Comparison of ENCODE assay signal across 32 cellular contexts in the genomic region with DNA sequence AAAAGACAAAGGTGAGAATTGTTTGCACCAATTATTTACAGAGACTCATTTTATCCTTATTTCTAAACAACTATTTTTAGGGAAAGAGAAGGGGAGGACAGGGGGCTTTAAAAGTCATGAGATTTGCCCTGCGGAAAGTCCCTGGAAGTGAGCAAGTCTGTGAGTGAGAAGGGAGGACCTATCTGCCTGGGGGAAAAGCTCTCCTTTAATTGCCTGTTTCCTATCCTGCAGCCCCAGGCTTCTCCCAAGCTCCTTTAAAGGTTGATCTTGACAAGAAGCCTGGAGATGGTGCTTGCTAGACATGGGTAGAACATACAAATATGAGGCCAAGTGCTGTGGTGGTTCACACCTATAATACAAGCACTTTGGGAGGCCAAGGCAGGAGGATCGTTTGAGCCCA.
"Had no signal": no experiment of that assay in that cellular context is flagged by ENCODE, and none has a peak within 500 bp of the region (broad histone marks: within the 10 kb centered on the region; RNA-seq: fewer than 3 reads in every experiment).

No MANE protein-coding gene starts in this region.

- H3K4me1 ChIP-seq: adrenal gland, body of pancreas, gastrocnemius medialis, heart right ventricle had no signal

- H3K4me2 ChIP-seq: hepatocyte had no signal

- H3K27me3 ChIP-seq: adrenal gland, body of pancreas, gastrocnemius medialis, heart right ventricle, hepatocyte had no signal

- H2AFZ ChIP-seq: hepatocyte had no signal

- H3K4me3 Mint-ChIP-seq: activated CD4-positive, alpha-beta memory T cell treated with anti-CD3 and anti-CD28 coated beads for 36 hours; activated CD4-positive, alpha-beta T cell treated with anti-CD3 and anti-CD28 coated beads for 36 hours; activated CD4-positive, alpha-beta T cell treated with anti-CD3 and anti-CD28 coated beads, Interleukin-2, amount 10 ng/mL, durations not matched to agents 24 days and 14 days; activated CD8-positive, alpha-beta memory T cell treated with anti-CD3 and anti-CD28 coated beads, Interleukin-2, amount 10 ng/mL, durations not matched to agents 7 days and 5 days; activated CD8-positive, alpha-beta T cell treated with anti-CD3 and anti-CD28 coated beads, Interleukin-2, amount 10 ng/mL, durations not matched to agents 7 days and 5 days; activated naive CD4-positive, alpha-beta T cell treated with anti-CD3 and anti-CD28 coated beads for 36 hours; activated naive CD4-positive, alpha-beta T cell treated with anti-CD3 and anti-CD28 coated beads, Interleukin-2, amount 50 U/mL, for 24 hours; activated naive CD8-positive, alpha-beta T cell treated with anti-CD3 and anti-CD28 coated beads for 36 hours; activated naive CD8-positive, alpha-beta T cell treated with anti-CD3 and anti-CD28 coated beads, Interleukin-2, amount 50 U/mL, for 24 hours; activated T-helper 1 cell treated with anti-CD3 and anti-CD28 coated beads, Interleukin-12 subunit alpha, Interleukin-12 subunit beta, Interleukin-2, Interleukin-4 antibody, amounts not matched to agents 30 ng/mL and 10 ng/mL and 1 ng/mL, durations not matched to agents 14 hours and 24 hours and 36 hours had no signal

- H3K36me3 ChIP-seq: adrenal gland, gastrocnemius medialis, heart right ventricle had no signal

- H3K79me2 ChIP-seq: hepatocyte had no signal

- H3K27ac Mint-ChIP-seq: activated CD4-positive, alpha-beta memory T cell treated with anti-CD3 and anti-CD28 coated beads for 36 hours; activated CD4-positive, alpha-beta T cell treated with anti-CD3 and anti-CD28 coated beads for 36 hours; activated CD4-positive, alpha-beta T cell treated with anti-CD3 and anti-CD28 coated beads, Interleukin-2, amount 10 ng/mL, durations not matched to agents 24 days and 14 days; activated CD8-positive, alpha-beta memory T cell treated with anti-CD3 and anti-CD28 coated beads, Interleukin-2, amount 10 ng/mL, durations not matched to agents 7 days and 5 days; activated CD8-positive, alpha-beta T cell treated with anti-CD3 and anti-CD28 coated beads, Interleukin-2, amount 10 ng/mL, durations not matched to agents 7 days and 5 days; activated naive CD4-positive, alpha-beta T cell treated with anti-CD3 and anti-CD28 coated beads for 36 hours; activated naive CD4-positive, alpha-beta T cell treated with anti-CD3 and anti-CD28 coated beads, Interleukin-2, amount 50 U/mL, for 24 hours; activated naive CD8-positive, alpha-beta T cell treated with anti-CD3 and anti-CD28 coated beads for 36 hours; activated naive CD8-positive, alpha-beta T cell treated with anti-CD3 and anti-CD28 coated beads, Interleukin-2, amount 50 U/mL, for 24 hours; activated T-helper 1 cell treated with anti-CD3 and anti-CD28 coated beads, Interleukin-12 subunit alpha, Interleukin-12 subunit beta, Interleukin-2, Interleukin-4 antibody, amounts not matched to agents 30 ng/mL and 10 ng/mL and 1 ng/mL, durations not matched to agents 14 hours and 24 hours and 36 hours; activated T-helper 2 cell treated with anti-CD3 and anti-CD28 coated beads, Interferon-gamma antibody, Interleukin-2, Interleukin-4, amounts not matched to agents 10 μg/mL and 5 μg/mL and 100 μg/mL, durations not matched to agents 14 hours and 24 hours and 36 hours had no signal

- H3K27ac ChIP-seq: adrenal gland, body of pancreas, gastrocnemius medialis, heart right ventricle, hepatocyte had no signal

- H3K36me3 Mint-ChIP-seq: activated CD4-positive, alpha-beta memory T cell treated with anti-CD3 and anti-CD28 coated beads for 36 hours; activated naive CD8-positive, alpha-beta T cell treated with anti-CD3 and anti-CD28 coated beads for 36 hours had no signal

- ATAC-seq: activated CD4-positive, alpha-beta T cell treated with anti-CD3 and anti-CD28 coated beads for 36 hours; activated CD8-positive, alpha-beta memory T cell treated with anti-CD3 and anti-CD28 coated beads, Interleukin-2, amount 10 ng/mL, durations not matched to agents 7 days and 5 days; activated CD8-positive, alpha-beta T cell treated with anti-CD3 and anti-CD28 coated beads, Interleukin-2, amount 10 ng/mL, durations not matched to agents 7 days and 5 days; activated naive CD8-positive, alpha-beta T cell treated with anti-CD3 and anti-CD28 coated beads, Interleukin-2, amount 50 U/mL, for 24 hours; body of pancreas; esophagus mucosa; gastrocnemius medialis; heart right ventricle had no signal

- FAIRE-seq: colon, endometrium had no signal

- H3K27me3 Mint-ChIP-seq: activated CD4-positive, alpha-beta memory T cell treated with anti-CD3 and anti-CD28 coated beads for 36 hours; activated CD4-positive, alpha-beta T cell treated with anti-CD3 and anti-CD28 coated beads for 36 hours; activated naive CD4-positive, alpha-beta T cell treated with anti-CD3 and anti-CD28 coated beads, Interleukin-2, amount 50 U/mL, for 24 hours; activated naive CD8-positive, alpha-beta T cell treated with anti-CD3 and anti-CD28 coated beads for 36 hours had no signal

- H3K4me3 ChIP-seq: adrenal gland, body of pancreas, gastrocnemius medialis, heart right ventricle, hepatocyte had no signal

- DNase-seq: activated CD4-positive, alpha-beta memory T cell treated with anti-CD3 and anti-CD28 coated beads for 36 hours; activated CD4-positive, alpha-beta T cell treated with anti-CD3 and anti-CD28 coated beads for 36 hours; activated CD4-positive, alpha-beta T cell treated with anti-CD3 and anti-CD28 coated beads, Interleukin-2, amount 10 ng/mL, durations not matched to agents 24 days and 14 days; activated CD4-positive, CD25-positive, alpha-beta regulatory T cell; activated CD4-positive, CD25-positive, alpha-beta regulatory T cell treated with anti-CD3 and anti-CD28 coated beads, Interleukin-2, amount 50 U/mL, for 72 hours; activated CD8-positive, alpha-beta memory T cell treated with anti-CD3 and anti-CD28 coated beads, Interleukin-2, amount 10 ng/mL, durations not matched to agents 7 days and 5 days; activated CD8-positive, alpha-beta memory T cell treated with anti-CD3 and anti-CD28 coated beads, Interleukin-2, amount 50 U/mL, for 4 hours; activated CD8-positive, alpha-beta T cell treated with anti-CD3 and anti-CD28 coated beads, Interleukin-2, amount 10 ng/mL, durations not matched to agents 7 days and 5 days; activated effector memory CD4-positive, alpha-beta T cell treated with anti-CD3 and anti-CD28 coated beads, Interleukin-2, amount 50 U/mL, for 16 hours; activated naive CD4-positive, alpha-beta T cell treated with anti-CD3 and anti-CD28 coated beads for 36 hours; activated naive CD8-positive, alpha-beta T cell treated with anti-CD3 and anti-CD28 coated beads for 36 hours; activated naive CD8-positive, alpha-beta T cell treated with anti-CD3 and anti-CD28 coated beads, Interleukin-2, amount 50 U/mL, for 24 hours; activated T-cell treated with anti-CD3 and anti-CD28 coated beads, Interleukin-2, amount 50 U/mL, for 1 hour; activated T-cell treated with anti-CD3 and anti-CD28 coated beads, Interleukin-2, amount 50 U/mL, for 48 hours; adrenal gland; amygdala; aorta; body of pancreas; caudate nucleus; cortex of kidney; effector CD8-positive, alpha-beta T cell; foreskin fibroblast; gastrocnemius medialis; heart right ventricle; T-helper 2 cell had no signal

- H3K4me1 Mint-ChIP-seq: activated CD4-positive, alpha-beta T cell treated with anti-CD3 and anti-CD28 coated beads for 36 hours; activated CD4-positive, alpha-beta T cell treated with anti-CD3 and anti-CD28 coated beads, Interleukin-2, amount 10 ng/mL, durations not matched to agents 24 days and 14 days; activated CD8-positive, alpha-beta memory T cell treated with anti-CD3 and anti-CD28 coated beads, Interleukin-2, amount 10 ng/mL, durations not matched to agents 7 days and 5 days; activated naive CD4-positive, alpha-beta T cell treated with anti-CD3 and anti-CD28 coated beads, Interleukin-2, amount 50 U/mL, for 24 hours; activated naive CD8-positive, alpha-beta T cell treated with anti-CD3 and anti-CD28 coated beads for 36 hours; activated naive CD8-positive, alpha-beta T cell treated with anti-CD3 and anti-CD28 coated beads, Interleukin-2, amount 50 U/mL, for 24 hours had no signal

- H3K9me3 ChIP-seq: adrenal gland, body of pancreas, gastrocnemius medialis had no signal
